8 cellular contexts compared by ENCODE assay signal in the genomic region with DNA sequence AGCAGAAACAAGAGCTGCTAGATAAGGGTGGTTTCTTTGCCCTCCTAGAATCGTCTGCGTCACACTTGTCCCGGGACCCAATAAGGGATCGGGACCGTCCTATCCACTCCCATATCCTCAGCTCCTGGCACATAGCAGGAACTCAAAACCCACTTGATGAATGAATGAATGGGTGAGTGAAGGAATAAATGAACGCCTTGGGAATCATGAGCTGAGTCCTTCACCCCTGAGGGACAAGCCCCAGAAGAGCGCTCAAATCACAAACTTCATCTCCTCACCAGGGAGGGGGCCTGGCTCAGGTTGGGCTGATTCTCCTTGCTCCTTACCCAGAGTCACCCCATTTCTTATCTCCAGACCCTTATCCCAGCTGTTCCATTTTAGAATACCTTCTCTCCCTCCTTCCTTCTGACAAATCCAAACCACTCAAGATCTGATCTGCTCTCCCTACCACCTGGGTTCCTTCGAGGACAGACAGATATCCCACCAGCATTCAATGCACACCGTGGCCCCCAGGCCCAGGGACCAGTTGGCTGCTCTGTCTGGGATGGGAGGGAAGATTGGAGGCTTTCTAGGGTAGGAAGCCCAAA. TPM values are rescaled to one million over a fixed set of nuclear protein-coding genes. Genes with fewer than 3 reads are reported as not detected.
DNase-seq lines count a peak whose midpoint lies in the region; TF ChIP-seq lines count a peak whose summit lies in the region.

No MANE protein-coding gene starts in this region.

- H2AFZ ChIP-seq in smooth muscle cell (ENCODE audit: low read depth): peak overlapping the region; percentile 91

- H3K27ac ChIP-seq in iPS DF 6.9 (ENCODE audit: low read length) (no peak overlapping the region), smooth muscle cell (ENCODE audit: low read depth) (peak overlapping the region; percentile 46)

- no peaks in the 10 kb centered on the region for H3K27me3 Mint-ChIP-seq in activated T-helper 2 cell treated with anti-CD3 and anti-CD28 coated beads, Interferon-gamma antibody, Interleukin-2, Interleukin-4, amounts not matched to agents 10 μg/mL and 5 μg/mL and 100 μg/mL, durations not matched to agents 14 hours and 24 hours and 36 hours (ENCODE audit: low read depth)

- in situ Hi-C loops in HAP-1 (cut with MboI; ENCODE audit: low sequenced_read_pairs): no loop called here

- WGBS in iPS DF 6.9 (ENCODE audit: insufficient coverage, insufficient read length): no CpG with 5 or more reads among the region's 9 CpGs
- 50% methylated on average over 9 of the region's 9 CpGs for WGBS in smooth muscle cell (ENCODE audit: low lambda C conversion rate)

- H3K9me3 ChIP-seq in HAP-1 (no peaks in the 10 kb centered on the region), iPS DF 6.9 (ENCODE audit: control insufficient read depth, insufficient read depth, low read length) (no peaks in the 10 kb centered on the region), smooth muscle cell (replicated peaks; ENCODE audit: low read depth) (no peaks in the 10 kb centered on the region)

- H3K79me2 ChIP-seq in smooth muscle cell (ENCODE audit: low read depth): peaks cover 9% of the 10 kb centered on the region

- H3K4me1 ChIP-seq in HAP-1: peaks cover 4% of the 10 kb centered on the region
- peaks cover 13% of the 10 kb centered on the region for H3K4me1 ChIP-seq in iPS DF 6.9 (ENCODE audit: control insufficient read depth, insufficient read depth, low read length)
- peaks cover 18% of the 10 kb centered on the region for H3K4me1 ChIP-seq in smooth muscle cell (ENCODE audit: low read depth)

- H3K9ac ChIP-seq in smooth muscle cell (ENCODE audit: low read depth): peak overlapping the region; percentile 78

- no peak for TF ChIP-seq CTCF in smooth muscle cell (IDR thresholded peaks at IDR 0.05; ENCODE audit: borderline replicate concordance, insufficient read depth, poor library complexity, severe bottlenecking)

- peaks cover 2% of the 10 kb centered on the region for H3F3A ChIP-seq in smooth muscle cell (ENCODE audit: low read depth)

- H3K36me3 ChIP-seq in HAP-1 (replicated peaks) (no peaks in the 10 kb centered on the region), iPS DF 6.9 (ENCODE audit: control insufficient read depth, insufficient read depth, low read length) (no peaks in the 10 kb centered on the region), smooth muscle cell (ENCODE audit: low read depth) (no peaks in the 10 kb centered on the region)

- peaks cover 70% of the 10 kb centered on the region for H3K4me1 Mint-ChIP-seq in activated T-helper 2 cell treated with anti-CD3 and anti-CD28 coated beads, Interferon-gamma antibody, Interleukin-2, Interleukin-4, amounts not matched to agents 10 μg/mL and 5 μg/mL and 100 μg/mL, durations not matched to agents 14 hours and 24 hours and 36 hours (ENCODE audit: low read depth)

- peak overlapping the region; percentile 99 for H3K4me2 ChIP-seq in smooth muscle cell

- DNase-seq in HAP-1 (ENCODE audit: low spot score in 2 of 2) (no peak), iPS DF 6.9 (ENCODE audit: low read depth, low spot score) (no peak), smooth muscle cell (lab: John Stamatoyannopoulos, UW; ENCODE audit: unreplicated experiment) (no peak), pons (ENCODE audit: low spot score) (no peak), NCI-H2171 treated with DMSO at 0.1 percent for 48 hours (lab: John Stamatoyannopoulos, UW) (no peak), foreskin melanocyte (no peak), NCI-H2227 treated with DMSO at 0.1 percent for 48 hours (lab: John Stamatoyannopoulos, UW) (no peak)
- no peak for DNase-seq in activated T-helper 2 cell treated with anti-CD3 and anti-CD28 coated beads, Interferon-gamma antibody, Interleukin-2, Interleukin-4, amounts not matched to agents 10 μg/mL and 5 μg/mL and 100 μg/mL, durations not matched to agents 14 hours and 24 hours and 36 hours (ENCODE audit: low spot score)

- peaks cover 9% of the 10 kb centered on the region for H3K36me3 Mint-ChIP-seq in activated T-helper 2 cell treated with anti-CD3 and anti-CD28 coated beads, Interferon-gamma antibody, Interleukin-2, Interleukin-4, amounts not matched to agents 10 μg/mL and 5 μg/mL and 100 μg/mL, durations not matched to agents 14 hours and 24 hours and 36 hours (ENCODE audit: low read depth)

- peaks cover 23% of the 10 kb centered on the region for H4K20me1 ChIP-seq in smooth muscle cell (ENCODE audit: low read depth)

- H3K9me3 Mint-ChIP-seq in activated T-helper 2 cell treated with anti-CD3 and anti-CD28 coated beads, Interferon-gamma antibody, Interleukin-2, Interleukin-4, amounts not matched to agents 10 μg/mL and 5 μg/mL and 100 μg/mL, durations not matched to agents 14 hours and 24 hours and 36 hours: no peaks in the 10 kb centered on the region

- H3K27me3 ChIP-seq in HAP-1 (ENCODE audit: low read depth) (no peaks in the 10 kb centered on the region), iPS DF 6.9 (ENCODE audit: control insufficient read depth, insufficient read depth, low read length) (no peaks in the 10 kb centered on the region), smooth muscle cell (ENCODE audit: low read depth) (no peaks in the 10 kb centered on the region)

- peak overlapping the region; percentile 87 for H3K4me3 Mint-ChIP-seq in activated T-helper 2 cell treated with anti-CD3 and anti-CD28 coated beads, Interferon-gamma antibody, Interleukin-2, Interleukin-4, amounts not matched to agents 10 μg/mL and 5 μg/mL and 100 μg/mL, durations not matched to agents 14 hours and 24 hours and 36 hours (ENCODE audit: low read depth)

- H3K4me3 ChIP-seq in HAP-1 (peak overlapping the region; percentile 51), iPS DF 6.9 (ENCODE audit: low read length) (peak overlapping the region; percentile 71; the same call in 1 of the 2 replicates), smooth muscle cell (peak overlapping the region; percentile 95)

- peak overlapping the region; percentile 92 for H3K27ac Mint-ChIP-seq in activated T-helper 2 cell treated with anti-CD3 and anti-CD28 coated beads, Interferon-gamma antibody, Interleukin-2, Interleukin-4, amounts not matched to agents 10 μg/mL and 5 μg/mL and 100 μg/mL, durations not matched to agents 14 hours and 24 hours and 36 hours

- intact Hi-C loops in activated T-helper 2 cell treated with anti-CD3 and anti-CD28 coated beads, Interferon-gamma antibody, Interleukin-2, Interleukin-4, amounts not matched to agents 10 μg/mL and 5 μg/mL and 100 μg/mL, durations not matched to agents 14 hours and 24 hours and 36 hours (cut with micrococcal nuclease): loop anchor here (5.0 kb wide), 3 partner anchors 35 to 100 kb away; partner anchors contain the start of genes ATPAF1 and EFCAB14

RNA-seq across cellular contexts. Expression of gene MOB3C, which starts 0.6 kb away (rescaled TPM):
- total RNA-seq in activated T-helper 2 cell treated with anti-CD3 and anti-CD28 coated beads, Interferon-gamma antibody, Interleukin-2, Interleukin-4, amounts not matched to agents 10 μg/mL and 5 μg/mL and 100 μg/mL, durations not matched to agents 14 hours and 24 hours and 36 hours: 16.0 and 17.5 TPM in 2 replicates
- 5.3 and 9.3 TPM in 2 replicates for total RNA-seq in smooth muscle cell
- polyA plus RNA-seq in smooth muscle cell: 5.5 and 8.8 TPM in 2 replicates

RNA-seq across cellular contexts. Expression of gene MKNK1, which starts 13.1 kb away (rescaled TPM):
- 45.2 and 48.1 TPM in 2 replicates for total RNA-seq in activated T-helper 2 cell treated with anti-CD3 and anti-CD28 coated beads, Interferon-gamma antibody, Interleukin-2, Interleukin-4, amounts not matched to agents 10 μg/mL and 5 μg/mL and 100 μg/mL, durations not matched to agents 14 hours and 24 hours and 36 hours
- 17.9 and 18.7 TPM in 2 replicates for total RNA-seq in smooth muscle cell
- polyA plus RNA-seq in smooth muscle cell: 11.7 and 17.2 TPM in 2 replicates

RNA-seq across cellular contexts. Expression of gene ATPAF1, which starts 51.0 kb away (rescaled TPM):
- total RNA-seq in activated T-helper 2 cell treated with anti-CD3 and anti-CD28 coated beads, Interferon-gamma antibody, Interleukin-2, Interleukin-4, amounts not matched to agents 10 μg/mL and 5 μg/mL and 100 μg/mL, durations not matched to agents 14 hours and 24 hours and 36 hours: 42.7 TPM in 2 replicates
- total RNA-seq in smooth muscle cell: 22.2 and 30.8 TPM in 2 replicates
- 31.2 and 35.3 TPM in 2 replicates for polyA plus RNA-seq in smooth muscle cell

RNA-seq across cellular contexts. Expression of gene TEX38, which starts 54.5 kb away (rescaled TPM):
- total RNA-seq in activated T-helper 2 cell treated with anti-CD3 and anti-CD28 coated beads, Interferon-gamma antibody, Interleukin-2, Interleukin-4, amounts not matched to agents 10 μg/mL and 5 μg/mL and 100 μg/mL, durations not matched to agents 14 hours and 24 hours and 36 hours: not detected in 2 replicates
- not detected in 2 replicates for total RNA-seq in smooth muscle cell
- polyA plus RNA-seq in smooth muscle cell: 0.69 TPM in 1 of 2 replicates, not detected in the other
